18 cellular contexts compared by ENCODE assay signal in genomic region chrX:72027024-72027913, GRCh38.
DNase-seq lines count a peak whose midpoint lies in the region; ATAC-seq and TF ChIP-seq lines count a peak whose summit lies in the region.
"Had no signal": no experiment of that assay in that cellular context is flagged by ENCODE, and none has a peak within 500 bp of the region (broad histone marks: within the 10 kb centered on the region; RNA-seq: fewer than 3 reads in every experiment).

No MANE protein-coding gene starts in this region.

- H3K9me3 ChIP-seq in muscle layer of duodenum (ENCODE audit: control insufficient read depth in 1 of 2, low read length in 2 of 2): no peaks in the 10 kb centered on the region
- no peaks in the 10 kb centered on the region for H3K9me3 ChIP-seq in right lobe of liver
- H3K9me3 ChIP-seq: BE2C, upper lobe of right lung had no signal

- H3K4me1 ChIP-seq in muscle layer of duodenum (ENCODE audit: control insufficient read depth in 1 of 2, insufficient read depth in 2 of 2, low read length in 2 of 2) (peaks cover 0 to 16% of the 10 kb centered on the region in 2 donors), right lobe of liver (peaks cover 0 to 22% (median 5%) of the 10 kb centered on the region in 4 donors)
- H3K4me1 ChIP-seq: upper lobe of right lung had no signal

- H3K36me3 ChIP-seq in muscle layer of duodenum (ENCODE audit: control insufficient read depth in 1 of 2, insufficient read depth in 2 of 2, low read length in 2 of 2): no peaks in the 10 kb centered on the region
- no peaks in the 10 kb centered on the region for H3K36me3 ChIP-seq in right lobe of liver
- H3K36me3 ChIP-seq: BE2C, upper lobe of right lung had no signal

- 67% methylated on average over 6 of the region's 14 CpGs for WGBS in right lobe of liver (ENCODE audit: insufficient coverage, low coverage, low lambda C conversion rate, missing lambda C conversion rate)

- ATAC-seq in right lobe of liver: no peak
- ATAC-seq: upper lobe of right lung had no signal

- peaks cover 4% of the 10 kb centered on the region for H3K4me1 Mint-ChIP-seq in activated CD4-positive, alpha-beta memory T cell treated with anti-CD3 and anti-CD28 coated beads, Interleukin-2, amount 10 ng/mL, durations not matched to agents 7 days and 5 days
- H3K4me1 Mint-ChIP-seq: activated naive CD8-positive, alpha-beta T cell treated with anti-CD3 and anti-CD28 coated beads for 36 hours had no signal

- intact Hi-C loops in right lobe of liver (cut with DNase I): loop anchor here in 1 of 2 donors (10.0 kb wide), 1 partner anchor 98 kb away; no protein-coding TSS in a partner anchor

- CTCF ChIA-PET in activated CD4-positive, alpha-beta memory T cell treated with anti-CD3 and anti-CD28 coated beads, Interleukin-2, amount 10 ng/mL, durations not matched to agents 7 days and 5 days (lab: Charles Lee): interaction anchor here (1.3 kb wide), 1 partner anchor 99 kb away, joined by 6 read pairs; no protein-coding TSS in a partner anchor

- H3K4me3 ChIP-seq in HFF-Myc (replicated peaks; ENCODE audit: low read depth, low read length) (peak overlapping the region; percentile 46), muscle layer of duodenum (ENCODE audit: low read depth in 1 of 2, low read length in 2 of 2) (peak overlapping the region; percentile 34 to 45), right lobe of liver (no peak overlapping the region)
- H3K4me3 ChIP-seq: upper lobe of right lung had no signal

- DNase-seq in HFF-Myc (ENCODE audit: extremely low read depth, low read depth) (no peak), ecto neural progenitor cell (ENCODE audit: low spot score) (peak; percentile 10), ureter (ENCODE audit: low spot score) (peak; percentile 32), iPS-NIHi11 (ENCODE audit: low spot score) (no peak), right lobe of liver (no peak)
- DNase-seq in activated CD4-positive, alpha-beta memory T cell treated with anti-CD3 and anti-CD28 coated beads, Interleukin-2, amount 10 ng/mL, durations not matched to agents 7 days and 5 days: no peak
- DNase-seq: activated naive CD8-positive, alpha-beta T cell treated with anti-CD3 and anti-CD28 coated beads for 36 hours; BE2C; effector CD4-positive, alpha-beta T cell; hippocampal formation; KG1; kidney glomerular epithelial cell; mesendoderm; NCI-H1105; stimulated activated naive CD4-positive, alpha-beta T cell; upper lobe of right lung had no signal

- H3K27me3 ChIP-seq in muscle layer of duodenum (ENCODE audit: low read depth, low read length): no peaks in the 10 kb centered on the region
- no peaks in the 10 kb centered on the region for H3K27me3 ChIP-seq in right lobe of liver
- H3K27me3 ChIP-seq: BE2C, upper lobe of right lung had no signal

- H3K27ac Mint-ChIP-seq in activated CD4-positive, alpha-beta memory T cell treated with anti-CD3 and anti-CD28 coated beads, Interleukin-2, amount 10 ng/mL, durations not matched to agents 7 days and 5 days: no peak overlapping the region
- H3K27ac Mint-ChIP-seq: activated CD4-positive, alpha-beta memory T cell treated with anti-CD3 and anti-CD28 coated beads for 36 hours; activated naive CD8-positive, alpha-beta T cell treated with anti-CD3 and anti-CD28 coated beads for 36 hours had no signal

- POLR2A ChIA-PET in activated CD4-positive, alpha-beta memory T cell treated with anti-CD3 and anti-CD28 coated beads, Interleukin-2, amount 10 ng/mL, durations not matched to agents 7 days and 5 days (lab: Charles Lee): no interaction called here

- H3K27ac ChIP-seq in muscle layer of duodenum (ENCODE audit: low read length) (peak overlapping the region; percentile 25), right lobe of liver (no peak overlapping the region)
- H3K27ac ChIP-seq: upper lobe of right lung had no signal

- no peaks in the 10 kb centered on the region for H3K36me3 Mint-ChIP-seq in activated CD4-positive, alpha-beta memory T cell treated with anti-CD3 and anti-CD28 coated beads, Interleukin-2, amount 10 ng/mL, durations not matched to agents 7 days and 5 days (ENCODE audit: low read depth)
- H3K36me3 Mint-ChIP-seq: activated CD4-positive, alpha-beta memory T cell treated with anti-CD3 and anti-CD28 coated beads for 36 hours; activated naive CD8-positive, alpha-beta T cell treated with anti-CD3 and anti-CD28 coated beads for 36 hours had no signal

- H3K4me3 Mint-ChIP-seq in activated CD4-positive, alpha-beta memory T cell treated with anti-CD3 and anti-CD28 coated beads, Interleukin-2, amount 10 ng/mL, durations not matched to agents 7 days and 5 days: no peak overlapping the region
- H3K4me3 Mint-ChIP-seq: activated CD4-positive, alpha-beta memory T cell treated with anti-CD3 and anti-CD28 coated beads for 36 hours; activated naive CD8-positive, alpha-beta T cell treated with anti-CD3 and anti-CD28 coated beads for 36 hours had no signal

- no peak for TF ChIP-seq POLR2A in right lobe of liver (IDR thresholded peaks at IDR 0.05)

- no peak for TF ChIP-seq CTCF in HFF-Myc (IDR thresholded peaks at IDR 0.05; ENCODE audit: low read depth, low read length, missing control alignments)
- no peak for TF ChIP-seq CTCF in right lobe of liver (IDR thresholded peaks at IDR 0.05)

- H3K27me3 Mint-ChIP-seq in activated CD4-positive, alpha-beta memory T cell treated with anti-CD3 and anti-CD28 coated beads, Interleukin-2, amount 10 ng/mL, durations not matched to agents 7 days and 5 days: peaks cover 5% of the 10 kb centered on the region
- H3K27me3 Mint-ChIP-seq: activated CD4-positive, alpha-beta memory T cell treated with anti-CD3 and anti-CD28 coated beads for 36 hours had no signal

- no peaks in the 10 kb centered on the region for H3K9me3 Mint-ChIP-seq in activated CD4-positive, alpha-beta memory T cell treated with anti-CD3 and anti-CD28 coated beads, Interleukin-2, amount 10 ng/mL, durations not matched to agents 7 days and 5 days
- H3K9me3 Mint-ChIP-seq: activated CD4-positive, alpha-beta memory T cell treated with anti-CD3 and anti-CD28 coated beads for 36 hours; activated naive CD8-positive, alpha-beta T cell treated with anti-CD3 and anti-CD28 coated beads for 36 hours had no signal

Comparison
In these comparisons a context has a peak if more than half of its experiments do, and no peak if none do; other contexts are left out.
1. DNase-seq: peak in ecto neural progenitor cell (single experiment) and ureter (single experiment); none in HFF-Myc (single experiment), iPS-NIHi11 (single experiment), activated CD4-positive, alpha-beta memory T cell treated with anti-CD3 and anti-CD28 coated beads, Interleukin-2, amount 10 ng/mL, durations not matched to agents 7 days and 5 days (single experiment) and right lobe of liver (0 of 3).
2. H3K4me3 ChIP-seq: peak in HFF-Myc (single experiment) and muscle layer of duodenum (2 of 2); none in right lobe of liver (0 of 3).